2 cellular contexts compared by ENCODE assay signal in genomic region chr1:11935040-11935378, GRCh38.
A peak's percentile ranks its signal among the peaks of the same experiment; 100 is the strongest.
TF ChIP-seq lines count a peak whose summit lies in the region.

No MANE protein-coding gene starts in this region.

TF ChIP-seq in HEK293, 187 proteins besides CTCF, POLR2A, EP300 and RAD21:
- TF ChIP-seq ZNF341 (tag by site-specific recombination; IDR thresholded peaks at IDR 0.05; ENCODE audit: low read depth) (peak; percentile 59), ZNF2 (tag by site-specific recombination; IDR thresholded peaks at IDR 0.05) (no peak), HOXC10 (CRISPR knock-in tag; IDR thresholded peaks at IDR 0.05) (0 out of 2 replicates have a peak, but pooled peaks have one; percentile 65), ZNF26 (tag by site-specific recombination; IDR thresholded peaks at IDR 0.05) (no peak), SP7 (tag by site-specific recombination; IDR thresholded peaks at IDR 0.05) (peak; percentile 5; the same call in 1 of the 2 replicates), ZNF707 (tag by site-specific recombination; IDR thresholded peaks at IDR 0.05) (no peak), AEBP2 (tag by site-specific recombination; IDR thresholded peaks at IDR 0.05; ENCODE audit: borderline replicate concordance) (no peak), ZSCAN23 (tag by site-specific recombination; IDR thresholded peaks at IDR 0.05) (no peak)

TF ChIP-seq in GM12878, 131 proteins besides CTCF, POLR2A, EP300 and RAD21:
- TF ChIP-seq ZNF207 (IDR thresholded peaks at IDR 0.05; ENCODE audit: borderline replicate concordance) (no peak), RUNX3 (IDR thresholded peaks at IDR 0.05; ENCODE audit: low read length) (peak; percentile 21; the same call in 1 of the 2 replicates), IKZF2 (IDR thresholded peaks at IDR 0.05) (0 out of 4 replicates have a peak, but pooled peaks of 1 of the 2 experiments have one; percentile 2)
